ENCODE assay signal across 14 cellular contexts in genomic region chr2:153770359-153770991, GRCh38.
A peak's percentile ranks its signal among the peaks of the same experiment; 100 is the strongest.
DNase-seq lines count a peak whose midpoint lies in the region; ATAC-seq and TF ChIP-seq lines count a peak whose summit lies in the region.
"Had no signal": no experiment of that assay in that cellular context is flagged by ENCODE, and none has a peak within 500 bp of the region (broad histone marks: within the 10 kb centered on the region; RNA-seq: fewer than 3 reads in every experiment).

No MANE protein-coding gene starts in this region.

- no peaks in the 10 kb centered on the region for H3K36me3 ChIP-seq in OCI-LY7 (ENCODE audit: insufficient read depth, low read length)
- H3K36me3 ChIP-seq: ovary had no signal

- H3K4me1 Mint-ChIP-seq in activated CD4-positive, alpha-beta memory T cell treated with anti-CD3 and anti-CD28 coated beads for 36 hours (ENCODE audit: low read depth), result no peaks in the 10 kb centered on the region
- H3K4me1 Mint-ChIP-seq: brain, mesothelial cell of epicardium had no signal

- no peaks in the 10 kb centered on the region for H4K20me1 ChIP-seq in OCI-LY7 (ENCODE audit: insufficient read depth, low read length)

- H3K27me3 Mint-ChIP-seq in activated CD4-positive, alpha-beta memory T cell treated with anti-CD3 and anti-CD28 coated beads for 36 hours, result no peaks in the 10 kb centered on the region
- H3K27me3 Mint-ChIP-seq: brain had no signal

- no peak overlapping the region for H2AFZ ChIP-seq in OCI-LY7 (ENCODE audit: low read length)

- no peak overlapping the region for H3K4me3 Mint-ChIP-seq in activated CD4-positive, alpha-beta memory T cell treated with anti-CD3 and anti-CD28 coated beads for 36 hours
- H3K4me3 Mint-ChIP-seq: activated T-cell treated with anti-CD3 and anti-CD28 coated beads, Interleukin-2, amount 50 U/mL, for 72 hours; brain; mesothelial cell of epicardium had no signal

- TF ChIP-seq CTCF in 22Rv1 (IDR thresholded peaks at IDR 0.05), result peak; percentile 52
- peak; percentile 18 for TF ChIP-seq CTCF in GM12873 (IDR thresholded peaks at IDR 0.05; ENCODE audit: insufficient read depth, low read depth, low read length, missing control alignments)
- peak; percentile 40 for TF ChIP-seq CTCF in OCI-LY7 (conservative IDR thresholded peaks at IDR 0.05; ENCODE audit: low read length)

- no peak overlapping the region for H3K27ac Mint-ChIP-seq in activated CD4-positive, alpha-beta memory T cell treated with anti-CD3 and anti-CD28 coated beads for 36 hours
- H3K27ac Mint-ChIP-seq: activated T-cell treated with anti-CD3 and anti-CD28 coated beads, Interleukin-2, amount 50 U/mL, for 72 hours; brain; mesothelial cell of epicardium had no signal

- no peaks in the 10 kb centered on the region for H3K79me2 ChIP-seq in OCI-LY7 (ENCODE audit: insufficient read depth, low read depth, low read length)

- intact Hi-C loops in OCI-LY7 (cut with micrococcal nuclease; ENCODE audit: unreplicated experiment), result no loop called here
- intact Hi-C loops in activated CD4-positive, alpha-beta memory T cell treated with anti-CD3 and anti-CD28 coated beads for 36 hours (cut with micrococcal nuclease), result no loop called here

- no peak overlapping the region for H3K4me3 ChIP-seq in OCI-LY7 (ENCODE audit: low read depth, low read length, poor library complexity, severe bottlenecking)
- H3K4me3 ChIP-seq: ovary, SK-N-MC had no signal

- H3K4me1 ChIP-seq in OCI-LY7 (ENCODE audit: insufficient read depth, low read length, poor library complexity, severe bottlenecking), result no peaks in the 10 kb centered on the region

- no peak overlapping the region for H3K4me2 ChIP-seq in OCI-LY7 (ENCODE audit: low read length)

- no peak for DNase-seq in OCI-LY7 (ENCODE audit: low spot score)
- DNase-seq in hippocampal formation (lab: John Stamatoyannopoulos, UW), result peak; percentile 20 to 22
- no peak for DNase-seq in activated CD4-positive, alpha-beta memory T cell treated with anti-CD3 and anti-CD28 coated beads for 36 hours
- no peak for DNase-seq in GF-D8 (lab: John Stamatoyannopoulos, UW)
- DNase-seq: activated CD4-positive, alpha-beta T cell treated with anti-CD3 and anti-CD28 coated beads for 1 hour; activated T-cell treated with anti-CD3 and anti-CD28 coated beads, Interleukin-2, amount 50 U/mL, for 72 hours; ovary had no signal

- ATAC-seq in GM18520 (IDR thresholded peaks at IDR 0.05; ENCODE audit: unreplicated experiment) (no peak), HG03045 (IDR thresholded peaks at IDR 0.05; ENCODE audit: unreplicated experiment) (no peak)
- ATAC-seq: activated T-cell treated with anti-CD3 and anti-CD28 coated beads, Interleukin-2, amount 50 U/mL, for 72 hours had no signal

- BruUV-seq in OCI-LY7 (replicated peaks; lab: Mats Ljungman, UMichigan), result no TSS peak

- POLR2A ChIA-PET in OCI-LY7 (lab: Charles Lee), result interaction anchor here (0.6 kb wide), 1 partner anchor 11 kb away, joined by 3 read pairs; no protein-coding TSS in a partner anchor
- POLR2A ChIA-PET in activated CD4-positive, alpha-beta memory T cell treated with anti-CD3 and anti-CD28 coated beads for 36 hours (lab: Charles Lee), result no interaction called here

- H3K36me3 Mint-ChIP-seq in activated CD4-positive, alpha-beta memory T cell treated with anti-CD3 and anti-CD28 coated beads for 36 hours, result no peaks in the 10 kb centered on the region
- H3K36me3 Mint-ChIP-seq: brain had no signal

- H3K9me3 Mint-ChIP-seq in activated CD4-positive, alpha-beta memory T cell treated with anti-CD3 and anti-CD28 coated beads for 36 hours, result peaks cover 44% of the 10 kb centered on the region

- H3K9me3 ChIP-seq in OCI-LY7 (ENCODE audit: low read length), result 0 out of 2 replicates have a peak, but pooled peaks cover 16% of the 10 kb centered on the region
- H3K9me3 ChIP-seq: ovary had no signal

- H3K27ac ChIP-seq in 22Rv1 (no peak overlapping the region), OCI-LY7 (ENCODE audit: low read depth, low read length, poor library complexity, severe bottlenecking) (no peak overlapping the region)
- H3K27ac ChIP-seq: ovary, SK-N-MC had no signal

- CTCF ChIA-PET in OCI-LY7 (lab: Charles Lee; ENCODE audit: unreplicated experiment), result no interaction called here
- CTCF ChIA-PET in activated CD4-positive, alpha-beta memory T cell treated with anti-CD3 and anti-CD28 coated beads for 36 hours (lab: Charles Lee), result no interaction called here

- H3K9me2 ChIP-seq in OCI-LY7 (ENCODE audit: insufficient read depth, low read length), result no peaks in the 10 kb centered on the region

Comparison
In these comparisons a context has a peak if more than half of its experiments do, and no peak if none do; other contexts are left out.
1. DNase-seq: peak in hippocampal formation (2 of 2); none in OCI-LY7 (single experiment), activated CD4-positive, alpha-beta memory T cell treated with anti-CD3 and anti-CD28 coated beads for 36 hours (single experiment) and GF-D8 (single experiment).
2. Peak in every context shown above with its lines, with median percentiles within 50 percentile points of each other: CTCF ChIP-seq.